In genomic region chr1:175470591-175470990, GRCh38 we compare ENCODE assay signal across 17 cellular contexts.
DNase-seq lines count a peak whose midpoint lies in the region; ATAC-seq and TF ChIP-seq lines count a peak whose summit lies in the region.
"Had no signal": no experiment of that assay in that cellular context is flagged by ENCODE, and none has a peak within 500 bp of the region (broad histone marks: within the 10 kb centered on the region; RNA-seq: fewer than 3 reads in every experiment).

No MANE protein-coding gene starts in this region.

- H3K4me3 Mint-ChIP-seq in activated CD4-positive, alpha-beta T cell treated with anti-CD3 and anti-CD28 coated beads for 36 hours: no peak overlapping the region
- no peak overlapping the region for H3K4me3 Mint-ChIP-seq in activated CD4-positive, alpha-beta T cell treated with anti-CD3 and anti-CD28 coated beads, Interleukin-2, amount 10 ng/mL, durations not matched to agents 7 days and 5 days
- H3K4me3 Mint-ChIP-seq in stimulated activated effector memory CD8-positive, alpha-beta T cell treated with anti-CD3 and anti-CD28 coated beads, Interleukin-12 subunit alpha, Interleukin-12 subunit beta, amount 100 ng/mL, for 72 hours: no peak overlapping the region
- H3K4me3 Mint-ChIP-seq: CD8-positive, alpha-beta memory T cell; HFFc6 had no signal

- no peak overlapping the region for H3K27ac Mint-ChIP-seq in activated CD4-positive, alpha-beta T cell treated with anti-CD3 and anti-CD28 coated beads for 36 hours
- no peak overlapping the region for H3K27ac Mint-ChIP-seq in activated CD4-positive, alpha-beta T cell treated with anti-CD3 and anti-CD28 coated beads, Interleukin-2, amount 10 ng/mL, durations not matched to agents 7 days and 5 days
- H3K27ac Mint-ChIP-seq in stimulated activated effector memory CD8-positive, alpha-beta T cell treated with anti-CD3 and anti-CD28 coated beads, Interleukin-12 subunit alpha, Interleukin-12 subunit beta, amount 100 ng/mL, for 72 hours: no peak overlapping the region
- H3K27ac Mint-ChIP-seq: CD8-positive, alpha-beta memory T cell; HFFc6 had no signal

- no peak for TF ChIP-seq CTCF in MM.1S (IDR thresholded peaks at IDR 0.05; ENCODE audit: low read length)

- H3K4me1 ChIP-seq in MM.1S (ENCODE audit: low read length): no peaks in the 10 kb centered on the region

- no peak for DNase-seq in activated CD4-positive, alpha-beta T cell treated with anti-CD3 and anti-CD28 coated beads for 36 hours
- DNase-seq in activated CD4-positive, alpha-beta T cell treated with anti-CD3 and anti-CD28 coated beads, Interleukin-2, amount 10 ng/mL, durations not matched to agents 7 days and 5 days: no peak
- no peak for DNase-seq in epithelial cell of prostate (ENCODE audit: low read depth, low spot score)
- DNase-seq in stimulated activated effector memory CD8-positive, alpha-beta T cell treated with anti-CD3 and anti-CD28 coated beads, Interleukin-12 subunit alpha, Interleukin-12 subunit beta, amount 100 ng/mL, for 72 hours (ENCODE audit: low spot score in 2 of 2): peak in 1 of 2 donors; percentile 57
- no peak for DNase-seq in stimulated activated CD8-positive, alpha-beta memory T cell treated with anti-CD3 and anti-CD28 coated beads, Interleukin-4, amount 100 ng/mL, for 48 hours
- DNase-seq in NOMO-1 (lab: John Stamatoyannopoulos, UW; ENCODE audit: unreplicated experiment in 2 of 2): no peak
- no peak for DNase-seq in MM.1S
- DNase-seq: CD8-positive, alpha-beta memory T cell; DND-41; GDM1; NCI-H1930; NCI-H2171; NCI-H446 treated with DMSO at 0.1 percent for 48 hours; SW 1271 had no signal

- H3K4me3 ChIP-seq in MM.1S (ENCODE audit: low read length): no peak overlapping the region

- CTCF ChIA-PET in activated CD4-positive, alpha-beta T cell treated with anti-CD3 and anti-CD28 coated beads for 36 hours (lab: Charles Lee): no interaction called here
- CTCF ChIA-PET in activated CD4-positive, alpha-beta T cell treated with anti-CD3 and anti-CD28 coated beads, Interleukin-2, amount 10 ng/mL, durations not matched to agents 7 days and 5 days (lab: Charles Lee): no interaction called here

- no peak overlapping the region for H3K4me2 ChIP-seq in MM.1S (ENCODE audit: low read depth, low read length)

- intact Hi-C loops in activated CD4-positive, alpha-beta T cell treated with anti-CD3 and anti-CD28 coated beads for 36 hours (cut with DNase I, micrococcal nuclease): no loop called here

- H3K79me2 ChIP-seq in MM.1S (ENCODE audit: low read length): no peaks in the 10 kb centered on the region

- no peaks in the 10 kb centered on the region for H3K36me3 Mint-ChIP-seq in activated CD4-positive, alpha-beta T cell treated with anti-CD3 and anti-CD28 coated beads for 36 hours (ENCODE audit: low read depth)
- H3K36me3 Mint-ChIP-seq in activated CD4-positive, alpha-beta T cell treated with anti-CD3 and anti-CD28 coated beads, Interleukin-2, amount 10 ng/mL, durations not matched to agents 7 days and 5 days (ENCODE audit: low read depth): no peaks in the 10 kb centered on the region
- no peaks in the 10 kb centered on the region for H3K36me3 Mint-ChIP-seq in stimulated activated effector memory CD8-positive, alpha-beta T cell treated with anti-CD3 and anti-CD28 coated beads, Interleukin-12 subunit alpha, Interleukin-12 subunit beta, amount 100 ng/mL, for 72 hours
- H3K36me3 Mint-ChIP-seq: CD8-positive, alpha-beta memory T cell had no signal

- no peaks in the 10 kb centered on the region for H3K4me1 Mint-ChIP-seq in activated CD4-positive, alpha-beta T cell treated with anti-CD3 and anti-CD28 coated beads for 36 hours
- H3K4me1 Mint-ChIP-seq in activated CD4-positive, alpha-beta T cell treated with anti-CD3 and anti-CD28 coated beads, Interleukin-2, amount 10 ng/mL, durations not matched to agents 7 days and 5 days: no peaks in the 10 kb centered on the region
- peaks cover 9% of the 10 kb centered on the region for H3K4me1 Mint-ChIP-seq in stimulated activated effector memory CD8-positive, alpha-beta T cell treated with anti-CD3 and anti-CD28 coated beads, Interleukin-12 subunit alpha, Interleukin-12 subunit beta, amount 100 ng/mL, for 72 hours
- H3K4me1 Mint-ChIP-seq: CD8-positive, alpha-beta memory T cell had no signal

- no peaks in the 10 kb centered on the region for H3F3A ChIP-seq in MM.1S (ENCODE audit: insufficient read depth, low read length)

- peaks cover 22% of the 10 kb centered on the region for H3K27me3 Mint-ChIP-seq in activated CD4-positive, alpha-beta T cell treated with anti-CD3 and anti-CD28 coated beads for 36 hours
- peaks cover 21% of the 10 kb centered on the region for H3K27me3 Mint-ChIP-seq in activated CD4-positive, alpha-beta T cell treated with anti-CD3 and anti-CD28 coated beads, Interleukin-2, amount 10 ng/mL, durations not matched to agents 7 days and 5 days

- H3K9me3 ChIP-seq in MM.1S (replicated peaks; ENCODE audit: insufficient read depth, low read length): no peaks in the 10 kb centered on the region

- H2AFZ ChIP-seq in MM.1S (ENCODE audit: low read length): no peak overlapping the region

- no peaks in the 10 kb centered on the region for H3K9me3 Mint-ChIP-seq in activated CD4-positive, alpha-beta T cell treated with anti-CD3 and anti-CD28 coated beads for 36 hours (ENCODE audit: low read depth)
- no peaks in the 10 kb centered on the region for H3K9me3 Mint-ChIP-seq in activated CD4-positive, alpha-beta T cell treated with anti-CD3 and anti-CD28 coated beads, Interleukin-2, amount 10 ng/mL, durations not matched to agents 7 days and 5 days
- no peaks in the 10 kb centered on the region for H3K9me3 Mint-ChIP-seq in stimulated activated effector memory CD8-positive, alpha-beta T cell treated with anti-CD3 and anti-CD28 coated beads, Interleukin-12 subunit alpha, Interleukin-12 subunit beta, amount 100 ng/mL, for 72 hours
- H3K9me3 Mint-ChIP-seq: CD8-positive, alpha-beta memory T cell had no signal

- H3K27me3 ChIP-seq in MM.1S (replicated peaks; ENCODE audit: insufficient read depth, low read length): no peaks in the 10 kb centered on the region

- ATAC-seq in activated CD4-positive, alpha-beta T cell treated with anti-CD3 and anti-CD28 coated beads for 36 hours: peak; percentile 28
- ATAC-seq in HG03442 (IDR thresholded peaks at IDR 0.05; ENCODE audit: unreplicated experiment): peak; percentile 13
- peak; percentile 3 for ATAC-seq in stimulated activated effector memory CD8-positive, alpha-beta T cell treated with anti-CD3 and anti-CD28 coated beads, Interleukin-12 subunit alpha, Interleukin-12 subunit beta, amount 100 ng/mL, for 72 hours

- H3K27ac ChIP-seq in epithelial cell of prostate: peak overlapping the region; percentile 71
- H3K27ac ChIP-seq in MM.1S (ENCODE audit: low read length): no peak overlapping the region
- H3K27ac ChIP-seq: 22Rv1 had no signal

- H4K20me1 ChIP-seq in MM.1S (ENCODE audit: insufficient read depth, low read length): no peaks in the 10 kb centered on the region

- POLR2A ChIA-PET in activated CD4-positive, alpha-beta T cell treated with anti-CD3 and anti-CD28 coated beads for 36 hours (lab: Charles Lee): no interaction called here
- POLR2A ChIA-PET in activated CD4-positive, alpha-beta T cell treated with anti-CD3 and anti-CD28 coated beads, Interleukin-2, amount 10 ng/mL, durations not matched to agents 7 days and 5 days (lab: Charles Lee): no interaction called here

- no peaks in the 10 kb centered on the region for H3K9me2 ChIP-seq in MM.1S (replicated peaks; ENCODE audit: insufficient read depth, low read length)

- no peaks in the 10 kb centered on the region for H3K36me3 ChIP-seq in MM.1S (replicated peaks; ENCODE audit: insufficient read depth, low read length)

- H3K9ac ChIP-seq in MM.1S (ENCODE audit: low read length): no peak overlapping the region
